9 cellular contexts compared by ENCODE assay signal in the genomic region with DNA sequence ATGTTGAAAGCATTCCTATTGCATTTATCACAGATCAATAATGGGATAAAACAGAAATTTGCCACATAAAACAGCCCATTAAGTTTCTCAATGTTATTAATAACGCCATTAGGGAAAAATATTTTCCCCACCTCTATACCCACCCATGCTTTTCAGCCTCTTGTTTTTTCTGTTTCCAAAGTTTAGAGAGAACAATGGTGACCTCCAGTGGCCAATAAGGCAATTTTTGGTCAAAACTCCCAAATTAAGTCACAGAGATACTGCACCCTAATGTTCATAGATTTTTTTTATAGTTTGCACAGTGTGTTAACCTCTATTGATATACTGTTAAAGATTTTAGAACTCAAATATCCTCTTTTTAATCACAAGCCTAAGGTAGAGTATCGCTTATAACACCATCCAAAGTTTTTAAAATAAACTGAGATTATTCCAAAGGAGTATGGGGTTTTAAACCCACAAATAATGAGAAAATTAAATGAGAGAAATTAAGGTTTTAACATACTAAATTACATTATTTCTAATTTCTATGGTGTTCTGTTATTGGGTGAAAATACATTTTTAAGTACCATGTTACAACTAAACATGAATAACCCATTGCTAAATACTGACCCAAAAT.
DNase-seq lines count a peak whose midpoint lies in the region; ATAC-seq and TF ChIP-seq lines count a peak whose summit lies in the region.
"Had no signal": no experiment of that assay in that cellular context is flagged by ENCODE, and none has a peak within 500 bp of the region (broad histone marks: within the 10 kb centered on the region; RNA-seq: fewer than 3 reads in every experiment).

No MANE protein-coding gene starts in this region.

- no peaks in the 10 kb centered on the region for H3K36me3 ChIP-seq in right atrium auricular region
- H3K36me3 ChIP-seq in OCI-LY7 (ENCODE audit: insufficient read depth, low read length) = no peaks in the 10 kb centered on the region
- H3K36me3 ChIP-seq in Peyer's patch = no peaks in the 10 kb centered on the region

- no peaks in the 10 kb centered on the region for H3K9me2 ChIP-seq in OCI-LY7 (ENCODE audit: insufficient read depth, low read length)

- no peak overlapping the region for H2AFZ ChIP-seq in OCI-LY7 (ENCODE audit: low read length)

- TF ChIP-seq CTCF in right atrium auricular region (IDR thresholded peaks at IDR 0.05) (peak; percentile 21 to 38), OCI-LY7 (conservative IDR thresholded peaks at IDR 0.05; ENCODE audit: low read length) (peak; percentile 78), foreskin fibroblast (IDR thresholded peaks at IDR 0.05; ENCODE audit: low read depth, low read length) (peak; percentile 54), Peyer's patch (IDR thresholded peaks at IDR 0.05) (peak in 2 of 6 experiments; percentile 13 to 30)

- CTCF ChIA-PET in OCI-LY7 (lab: Charles Lee; ENCODE audit: unreplicated experiment) = no interaction called here

- ATAC-seq in left ventricle myocardium superior (no peak), GM21825 (IDR thresholded peaks at IDR 0.05; ENCODE audit: unreplicated experiment) (no peak), HG02840 (IDR thresholded peaks at IDR 0.05; ENCODE audit: low FRiP score, unreplicated experiment) (no peak)

- no peaks in the 10 kb centered on the region for H3K79me2 ChIP-seq in OCI-LY7 (ENCODE audit: insufficient read depth, low read depth, low read length)

- no peaks in the 10 kb centered on the region for H3K9me3 ChIP-seq in right atrium auricular region
- H3K9me3 ChIP-seq in OCI-LY7 (ENCODE audit: low read length) = no peaks in the 10 kb centered on the region
- no peaks in the 10 kb centered on the region for H3K9me3 ChIP-seq in Peyer's patch

- no peak overlapping the region for H3K4me2 ChIP-seq in OCI-LY7 (ENCODE audit: low read length)

- H3K27me3 ChIP-seq in right atrium auricular region (no peaks in the 10 kb centered on the region), Peyer's patch (no peaks in the 10 kb centered on the region)

- no peaks in the 10 kb centered on the region for H4K20me1 ChIP-seq in OCI-LY7 (ENCODE audit: insufficient read depth, low read length)

- intact Hi-C loops in left ventricle myocardium superior (cut with micrococcal nuclease) (no loop called here), OCI-LY7 (cut with micrococcal nuclease; ENCODE audit: unreplicated experiment) (loop anchor here (5.0 kb wide), 1 partner anchor 1285 kb away; no protein-coding TSS in a partner anchor)

- BruUV-seq in OCI-LY7 (replicated peaks; lab: Mats Ljungman, UMichigan) = no TSS peak

- DNase-seq in right atrium auricular region (ENCODE audit: low spot score) (no peak), left ventricle myocardium superior (no peak), OCI-LY7 (ENCODE audit: low spot score) (peak; percentile 10), foreskin fibroblast (peak in 1 of 2 donors; percentile 61), germinal center (ENCODE audit: low spot score) (no peak), Peyer's patch (no peak)
- DNase-seq: NCI-H1048 had no signal

- POLR2A ChIA-PET in OCI-LY7 (lab: Charles Lee) = no interaction called here

- no peak for TF ChIP-seq POLR2A in Peyer's patch (IDR thresholded peaks at IDR 0.05)

- H3K4me1 ChIP-seq in right atrium auricular region (no peaks in the 10 kb centered on the region), OCI-LY7 (ENCODE audit: insufficient read depth, low read length, poor library complexity, severe bottlenecking) (no peaks in the 10 kb centered on the region), Peyer's patch (no peaks in the 10 kb centered on the region)

- H3K27ac ChIP-seq in right atrium auricular region = no peak overlapping the region
- H3K27ac ChIP-seq in OCI-LY7 (ENCODE audit: low read depth, low read length, poor library complexity, severe bottlenecking) = no peak overlapping the region
- H3K27ac ChIP-seq in Peyer's patch = no peak overlapping the region

- H3K4me3 ChIP-seq in right atrium auricular region = no peak overlapping the region
- no peak overlapping the region for H3K4me3 ChIP-seq in OCI-LY7 (ENCODE audit: low read depth, low read length, poor library complexity, severe bottlenecking)
- no peak overlapping the region for H3K4me3 ChIP-seq in foreskin fibroblast (ENCODE audit: low read depth in 1 of 2, low read length in 2 of 2)
- no peak overlapping the region for H3K4me3 ChIP-seq in Peyer's patch
